ENCODE assay signal across 8 cellular contexts in the genomic region with DNA sequence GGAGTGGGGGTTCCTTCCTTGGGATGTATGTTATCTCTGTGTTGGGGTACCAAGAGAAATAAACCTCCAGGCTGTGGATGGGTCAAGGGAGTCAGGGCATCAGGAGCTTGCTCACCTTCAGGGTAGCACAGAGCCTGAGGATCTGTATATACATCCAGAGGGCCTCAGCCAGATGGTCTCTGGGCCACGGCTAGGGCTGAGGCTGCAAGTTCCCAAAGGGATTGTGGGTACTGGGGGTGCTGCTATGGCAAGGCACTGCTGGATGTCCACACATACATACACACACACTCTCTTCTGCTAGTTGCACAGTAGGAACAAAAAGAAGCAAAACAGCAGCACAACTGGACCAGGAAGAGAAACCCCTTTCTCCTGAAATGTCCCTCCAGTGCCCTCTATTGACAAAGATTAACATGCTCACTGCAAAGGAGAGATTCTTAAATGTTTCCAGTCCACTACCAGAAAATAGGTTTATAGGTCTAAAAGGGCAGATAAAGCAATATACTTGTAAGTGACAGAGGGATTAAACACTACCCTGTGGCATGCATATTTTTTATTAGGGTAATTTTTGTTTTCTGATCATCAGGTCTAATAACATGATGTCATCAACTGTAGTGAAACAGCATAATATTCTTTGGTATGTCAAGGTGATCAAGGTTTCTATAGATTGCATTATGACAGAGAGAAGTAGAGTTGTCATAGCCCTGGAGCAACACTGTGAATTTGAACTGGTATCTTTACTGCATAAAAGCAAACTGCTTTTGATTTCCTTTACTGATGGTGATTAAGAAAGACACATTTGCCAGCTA. TPM values are rescaled to one million over a fixed set of nuclear protein-coding genes. Genes with fewer than 3 reads are reported as not detected.
DNase-seq lines count a peak whose midpoint lies in the region; ATAC-seq and TF ChIP-seq lines count a peak whose summit lies in the region.

No MANE protein-coding gene starts in this region.

- TF ChIP-seq EP300 in tibial nerve (IDR thresholded peaks at IDR 0.05): no peak

- TF ChIP-seq CTCF in AG04450 (IDR thresholded peaks at IDR 0.05; ENCODE audit: low read depth, low read length): peak; percentile 78
- peak; percentile 39 for TF ChIP-seq CTCF in NB4 (IDR thresholded peaks at IDR 0.05; ENCODE audit: low read depth, low read length)
- TF ChIP-seq CTCF in tibial nerve (IDR thresholded peaks at IDR 0.05): no peak

- DNase-seq in AG04450 (ENCODE audit: low read depth, low spot score) (peak; percentile 30), NB4 (ENCODE audit: low read depth) (peak; percentile 28), fibroblast of peridontal ligament (ENCODE audit: extremely low read depth) (peak; percentile 73), NCI-H128 (lab: John Stamatoyannopoulos, UW; ENCODE audit: unreplicated experiment) (no peak), tibial nerve (ENCODE audit: low spot score in 2 of 2) (no peak)
- no peak for DNase-seq in effector memory CD8-positive, alpha-beta T cell
- no peak for DNase-seq in effector CD4-positive, alpha-beta T cell

- POLR2A ChIA-PET in AG04450 (lab: Yijun Ruan, JAX): no interaction called here

- ATAC-seq in GM19035 (IDR thresholded peaks at IDR 0.05; ENCODE audit: unreplicated experiment): peak; percentile 75
- no peak for ATAC-seq in effector memory CD8-positive, alpha-beta T cell (replicated peaks)

- H3K27me3 ChIP-seq in AG04450 (ENCODE audit: control insufficient read depth, insufficient read depth, low read length) (no peaks in the 10 kb centered on the region), tibial nerve (no peaks in the 10 kb centered on the region)

- WGBS in tibial nerve, 2 donors: 69 to 82% methylated on average over 1 of the region's 1 CpG

- peaks cover 0 to 2% of the 10 kb centered on the region in 2 donors for H3K9me3 Mint-ChIP-seq in effector memory CD8-positive, alpha-beta T cell

- H3K4me3 Mint-ChIP-seq in effector memory CD8-positive, alpha-beta T cell: no peak overlapping the region

- H3K4me3 ChIP-seq in AG04450 (ENCODE audit: low read depth, low read length) (no peak overlapping the region), NB4 (ENCODE audit: low read depth, low read length) (no peak overlapping the region), tibial nerve (no peak overlapping the region)

- no peaks in the 10 kb centered on the region for H3K36me3 ChIP-seq in tibial nerve

- H3K9me3 ChIP-seq in AG04450 (ENCODE audit: control insufficient read depth, insufficient read depth, low read length) (no peaks in the 10 kb centered on the region), tibial nerve (no peaks in the 10 kb centered on the region)

- H3K27me3 Mint-ChIP-seq in effector memory CD8-positive, alpha-beta T cell: no peaks in the 10 kb centered on the region

- no peaks in the 10 kb centered on the region for H3K4me1 Mint-ChIP-seq in effector memory CD8-positive, alpha-beta T cell (ENCODE audit: low read depth in 2 of 2)

- H3K27ac ChIP-seq in AG04450 (ENCODE audit: low read depth, low read length) (no peak overlapping the region), tibial nerve (no peak overlapping the region)

- peaks cover 2% of the 10 kb centered on the region for H3K36me3 Mint-ChIP-seq in effector memory CD8-positive, alpha-beta T cell (ENCODE audit: insufficient read depth)

- CTCF ChIA-PET in AG04450 (lab: Charles Lee): interaction anchor here (0.7 to 1.8 kb wide), 11 partner anchors 9 to 792 kb away, joined by 3 to 16 read pairs (median 3); no protein-coding TSS in a partner anchor

- TF ChIP-seq POLR2A in NB4 (IDR thresholded peaks at IDR 0.05; ENCODE audit: extremely low read depth, insufficient read length): no peak
- no peak for TF ChIP-seq POLR2A in tibial nerve (IDR thresholded peaks at IDR 0.05)

- H3K4me1 ChIP-seq in tibial nerve: no peaks in the 10 kb centered on the region

- H3K27ac Mint-ChIP-seq in effector memory CD8-positive, alpha-beta T cell: no peak overlapping the region

RNA-seq across cellular contexts. Expression of a gene that starts 56.3 kb away (rescaled TPM):
- 0.86 and 1.2 TPM in 2 replicates for polyA plus RNA-seq in AG04450 (2011; rRNA removed)
- polyA minus RNA-seq in AG04450 (2011; rRNA and poly(A)+ RNA removed): 1.1 and 1.3 TPM in 2 replicates
- total RNA-seq in tibial nerve: under 1 TPM in 2 of 4 donors, not detected in 2; 0.20 to 0.42 TPM

Comparison
In these comparisons a context has a peak if more than half of its experiments do, and no peak if none do; other contexts are left out.
1. DNase-seq: peak in AG04450 (single experiment), NB4 (single experiment) and fibroblast of peridontal ligament (single experiment); none in NCI-H128 (single experiment), effector memory CD8-positive, alpha-beta T cell (0 of 3), effector CD4-positive, alpha-beta T cell (single experiment) and tibial nerve (0 of 2).
2. CTCF ChIP-seq: peak in AG04450 (single experiment) and NB4 (single experiment); none in tibial nerve (0 of 5).